1 cellular context compared by ENCODE assay signal in genomic region chr3:134428396-134428795, GRCh38.
TF ChIP-seq lines count a peak whose summit lies in the region.

No MANE protein-coding gene starts in this region.

TF ChIP-seq in A549, 52 proteins besides CTCF, POLR2A, EP300 and RAD21 (continued from another document):
- TF ChIP-seq, protein P1, sequence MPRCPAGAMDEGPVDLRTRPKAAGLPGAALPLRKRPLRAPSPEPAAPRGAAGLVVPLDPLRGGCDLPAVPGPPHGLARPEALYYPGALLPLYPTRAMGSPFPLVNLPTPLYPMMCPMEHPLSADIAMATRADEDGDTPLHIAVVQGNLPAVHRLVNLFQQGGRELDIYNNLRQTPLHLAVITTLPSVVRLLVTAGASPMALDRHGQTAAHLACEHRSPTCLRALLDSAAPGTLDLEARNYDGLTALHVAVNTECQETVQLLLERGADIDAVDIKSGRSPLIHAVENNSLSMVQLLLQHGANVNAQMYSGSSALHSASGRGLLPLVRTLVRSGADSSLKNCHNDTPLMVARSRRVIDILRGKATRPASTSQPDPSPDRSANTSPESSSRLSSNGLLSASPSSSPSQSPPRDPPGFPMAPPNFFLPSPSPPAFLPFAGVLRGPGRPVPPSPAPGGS (IDR thresholded peaks at IDR 0.05), result no peak
- TF ChIP-seq, protein P2, sequence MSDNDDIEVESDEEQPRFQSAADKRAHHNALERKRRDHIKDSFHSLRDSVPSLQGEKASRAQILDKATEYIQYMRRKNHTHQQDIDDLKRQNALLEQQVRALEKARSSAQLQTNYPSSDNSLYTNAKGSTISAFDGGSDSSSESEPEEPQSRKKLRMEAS (IDR thresholded peaks at IDR 0.05), result no peak
